In the genomic region with DNA sequence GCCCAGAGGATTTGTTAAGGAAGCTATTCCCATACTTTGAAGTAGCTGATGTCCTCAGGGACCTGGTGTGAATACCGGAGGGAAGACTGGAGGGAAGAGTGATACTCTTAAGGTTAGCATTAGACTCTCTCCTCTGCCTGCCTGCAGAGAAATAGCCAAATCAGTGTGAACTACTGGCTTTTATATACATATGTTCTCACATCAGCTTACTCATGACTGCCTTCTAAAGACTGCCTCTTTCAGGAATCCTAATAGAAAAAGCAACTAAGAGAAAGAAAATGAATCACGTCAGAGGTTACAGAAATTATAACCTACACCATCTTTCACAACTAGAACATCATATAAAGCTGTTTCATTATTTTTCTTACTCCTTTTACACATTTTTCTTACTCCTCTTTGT, we compare ENCODE assay signal across 1 cellular context.
TF ChIP-seq lines count a peak whose summit lies in the region.

No MANE protein-coding gene starts in this region.

TF ChIP-seq in GM12878, 131 proteins besides CTCF, POLR2A, EP300 and RAD21 (continued from another document):
- no peak for TF ChIP-seq ATF7 (IDR thresholded peaks at IDR 0.05; ENCODE audit: low read depth)
- no peak for TF ChIP-seq CBFB (IDR thresholded peaks at IDR 0.05; ENCODE audit: low read depth)
- TF ChIP-seq RUNX3 (IDR thresholded peaks at IDR 0.05; ENCODE audit: low read length): no peak
- TF ChIP-seq BACH1 (IDR thresholded peaks at IDR 0.05; ENCODE audit: borderline replicate concordance): no peak
- TF ChIP-seq, protein P1, sequence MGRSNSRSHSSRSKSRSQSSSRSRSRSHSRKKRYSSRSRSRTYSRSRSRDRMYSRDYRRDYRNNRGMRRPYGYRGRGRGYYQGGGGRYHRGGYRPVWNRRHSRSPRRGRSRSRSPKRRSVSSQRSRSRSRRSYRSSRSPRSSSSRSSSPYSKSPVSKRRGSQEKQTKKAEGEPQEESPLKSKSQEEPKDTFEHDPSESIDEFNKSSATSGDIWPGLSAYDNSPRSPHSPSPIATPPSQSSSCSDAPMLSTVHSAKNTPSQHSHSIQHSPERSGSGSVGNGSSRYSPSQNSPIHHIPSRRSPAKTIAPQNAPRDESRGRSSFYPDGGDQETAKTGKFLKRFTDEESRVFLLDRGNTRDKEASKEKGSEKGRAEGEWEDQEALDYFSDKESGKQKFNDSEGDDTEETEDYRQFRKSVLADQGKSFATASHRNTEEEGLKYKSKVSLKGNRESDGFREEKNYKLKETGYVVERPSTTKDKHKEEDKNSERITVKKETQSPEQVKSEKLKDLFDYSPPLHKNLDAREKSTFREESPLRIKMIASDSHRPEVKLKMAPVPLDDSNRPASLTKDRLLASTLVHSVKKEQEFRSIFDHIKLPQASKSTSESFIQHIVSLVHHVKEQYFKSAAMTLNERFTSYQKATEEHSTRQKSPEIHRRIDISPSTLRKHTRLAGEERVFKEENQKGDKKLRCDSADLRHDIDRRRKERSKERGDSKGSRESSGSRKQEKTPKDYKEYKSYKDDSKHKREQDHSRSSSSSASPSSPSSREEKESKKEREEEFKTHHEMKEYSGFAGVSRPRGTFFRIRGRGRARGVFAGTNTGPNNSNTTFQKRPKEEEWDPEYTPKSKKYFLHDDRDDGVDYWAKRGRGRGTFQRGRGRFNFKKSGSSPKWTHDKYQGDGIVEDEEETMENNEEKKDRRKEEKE (IDR thresholded peaks at IDR 0.05): no peak
- no peak for TF ChIP-seq SP1 (IDR thresholded peaks at IDR 0.05; ENCODE audit: low read depth, low read length)
- TF ChIP-seq, protein P2, sequence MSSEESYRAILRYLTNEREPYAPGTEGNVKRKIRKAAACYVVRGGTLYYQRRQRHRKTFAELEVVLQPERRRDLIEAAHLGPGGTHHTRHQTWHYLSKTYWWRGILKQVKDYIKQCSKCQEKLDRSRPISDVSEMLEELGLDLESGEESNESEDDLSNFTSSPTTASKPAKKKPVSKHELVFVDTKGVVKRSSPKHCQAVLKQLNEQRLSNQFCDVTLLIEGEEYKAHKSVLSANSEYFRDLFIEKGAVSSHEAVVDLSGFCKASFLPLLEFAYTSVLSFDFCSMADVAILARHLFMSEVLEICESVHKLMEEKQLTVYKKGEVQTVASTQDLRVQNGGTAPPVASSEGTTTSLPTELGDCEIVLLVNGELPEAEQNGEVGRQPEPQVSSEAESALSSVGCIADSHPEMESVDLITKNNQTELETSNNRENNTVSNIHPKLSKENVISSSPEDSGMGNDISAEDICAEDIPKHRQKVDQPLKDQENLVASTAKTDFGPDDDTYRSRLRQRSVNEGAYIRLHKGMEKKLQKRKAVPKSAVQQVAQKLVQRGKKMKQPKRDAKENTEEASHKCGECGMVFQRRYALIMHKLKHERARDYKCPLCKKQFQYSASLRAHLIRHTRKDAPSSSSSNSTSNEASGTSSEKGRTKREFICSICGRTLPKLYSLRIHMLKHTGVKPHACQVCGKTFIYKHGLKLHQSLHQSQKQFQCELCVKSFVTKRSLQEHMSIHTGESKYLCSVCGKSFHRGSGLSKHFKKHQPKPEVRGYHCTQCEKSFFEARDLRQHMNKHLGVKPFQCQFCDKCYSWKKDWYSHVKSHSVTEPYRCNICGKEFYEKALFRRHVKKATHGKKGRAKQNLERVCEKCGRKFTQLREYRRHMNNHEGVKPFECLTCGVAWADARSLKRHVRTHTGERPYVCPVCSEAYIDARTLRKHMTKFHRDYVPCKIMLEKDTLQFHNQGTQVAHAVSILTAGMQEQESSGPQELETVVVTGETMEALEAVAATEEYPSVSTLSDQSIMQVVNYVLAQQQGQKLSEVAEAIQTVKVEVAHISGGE (CRISPR knock-in tag; IDR thresholded peaks at IDR 0.05): no peak
- no peak for TF ChIP-seq HDAC6 (IDR thresholded peaks at IDR 0.05; ENCODE audit: unreplicated experiment)
- TF ChIP-seq BRCA1 (IDR thresholded peaks at IDR 0.05; ENCODE audit: low read depth, low read length): no peak
